ENCODE assay signal across 10 cellular contexts in the genomic region with DNA sequence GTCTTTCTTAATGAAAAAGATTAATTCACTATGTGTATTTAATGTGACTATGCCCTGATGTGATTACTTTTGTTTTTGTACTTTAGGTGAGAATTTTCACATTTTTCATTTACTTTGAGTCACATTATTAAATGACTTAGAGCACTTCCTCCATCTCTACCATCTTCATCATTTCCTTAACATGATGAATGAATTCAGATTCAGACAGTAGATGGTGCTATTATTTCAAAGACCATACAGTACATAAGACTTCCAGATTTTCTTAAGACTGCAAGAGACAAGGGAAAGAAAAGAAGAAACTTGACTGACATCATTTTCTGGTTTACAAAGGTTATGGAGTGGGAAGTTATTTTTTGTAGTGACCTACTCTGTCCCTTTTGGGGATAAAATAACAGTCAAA.
DNase-seq lines count a peak whose midpoint lies in the region; ATAC-seq and TF ChIP-seq lines count a peak whose summit lies in the region.
"Had no signal": no experiment of that assay in that cellular context is flagged by ENCODE, and none has a peak within 500 bp of the region (broad histone marks: within the 10 kb centered on the region; RNA-seq: fewer than 3 reads in every experiment).

No MANE protein-coding gene starts in this region.

- no peaks in the 10 kb centered on the region for H3F3A ChIP-seq in MM.1S (ENCODE audit: insufficient read depth, low read length)

- H3K36me3 ChIP-seq in MM.1S (replicated peaks; ENCODE audit: insufficient read depth, low read length) (no peaks in the 10 kb centered on the region), uterus (no peaks in the 10 kb centered on the region), brain microvascular endothelial cell (replicated peaks) (no peaks in the 10 kb centered on the region)

- no peak overlapping the region for H2AFZ ChIP-seq in MM.1S (ENCODE audit: low read length)

- no peak overlapping the region for H3K9ac ChIP-seq in MM.1S (ENCODE audit: low read length)

- H3K9me3 ChIP-seq in MM.1S (replicated peaks; ENCODE audit: insufficient read depth, low read length) (no peaks in the 10 kb centered on the region), uterus (no peaks in the 10 kb centered on the region)

- TF ChIP-seq CTCF in MM.1S (IDR thresholded peaks at IDR 0.05; ENCODE audit: low read length), result peak; percentile 45
- peak; percentile 73 for TF ChIP-seq CTCF in VCaP (conservative IDR thresholded peaks at IDR 0.05)
- TF ChIP-seq CTCF in uterus (IDR thresholded peaks at IDR 0.05), result peak in 1 of 4 experiments; percentile 10
- no peak for TF ChIP-seq CTCF in brain microvascular endothelial cell (IDR thresholded peaks at IDR 0.05; ENCODE audit: low read depth, low read length, missing control alignments)

- ATAC-seq in HG03439 (IDR thresholded peaks at IDR 0.05; ENCODE audit: unreplicated experiment), result no peak

- H3K27ac ChIP-seq in MM.1S (ENCODE audit: low read length), result no peak overlapping the region
- no peak overlapping the region for H3K27ac ChIP-seq in VCaP
- no peak overlapping the region for H3K27ac ChIP-seq in uterus
- H3K27ac ChIP-seq in brain microvascular endothelial cell, result no peak overlapping the region

- DNase-seq in G401 (ENCODE audit: low spot score) (peak; percentile 63), MM.1S (peak; percentile 52), left kidney (ENCODE audit: low read depth, low spot score) (peak; percentile 67), uterus (no peak), brain microvascular endothelial cell (no peak)
- no peak for DNase-seq in stimulated activated CD8-positive, alpha-beta memory T cell treated with anti-CD3 and anti-CD28 coated beads, Interleukin-4, amount 100 ng/mL, for 48 hours
- DNase-seq: activated B cell treated with CpG ODN at 0.5 μM for 24 hours; stimulated activated naive B cell treated with anti-CD40 and anti-IgM and Interleukin-4, amounts not matched to agents 10 μg/mL and 1 μg/mL and 100 μg/mL, for 72 hours had no signal

- H3K4me3 ChIP-seq in MM.1S (ENCODE audit: low read length) (no peak overlapping the region), uterus (no peak overlapping the region), brain microvascular endothelial cell (ENCODE audit: low read depth, low read length) (no peak overlapping the region)

- H3K79me2 ChIP-seq in MM.1S (ENCODE audit: low read length), result no peaks in the 10 kb centered on the region

- H3K4me2 ChIP-seq in MM.1S (ENCODE audit: low read depth, low read length), result no peak overlapping the region

- H4K20me1 ChIP-seq in MM.1S (ENCODE audit: insufficient read depth, low read length), result no peaks in the 10 kb centered on the region

- in situ Hi-C loops in G401 (cut with HindIII; ENCODE audit: low sequenced_read_pairs) (no loop called here), brain microvascular endothelial cell (cut with HindIII; ENCODE audit: low pct_ligation_motif_present, low sequenced_read_pairs) (no loop called here)

- no peak for TF ChIP-seq POLR2A in uterus (IDR thresholded peaks at IDR 0.05)

- H3K27me3 ChIP-seq in MM.1S (replicated peaks; ENCODE audit: insufficient read depth, low read length) (no peaks in the 10 kb centered on the region), uterus (no peaks in the 10 kb centered on the region), brain microvascular endothelial cell (replicated peaks) (no peaks in the 10 kb centered on the region)

- no peaks in the 10 kb centered on the region for H3K9me2 ChIP-seq in MM.1S (replicated peaks; ENCODE audit: insufficient read depth, low read length)

- intact Hi-C loops in uterus (cut with DNase I; ENCODE audit: low total_unique reads), result no loop called here

- H3K4me1 ChIP-seq in MM.1S (ENCODE audit: low read length) (no peaks in the 10 kb centered on the region), uterus (no peaks in the 10 kb centered on the region)

Comparison
In these comparisons a context has a peak if more than half of its experiments do, and no peak if none do; other contexts are left out.
1. DNase-seq: peak in G401 (single experiment), MM.1S (single experiment) and left kidney (single experiment); none in uterus (0 of 2), stimulated activated CD8-positive, alpha-beta memory T cell treated with anti-CD3 and anti-CD28 coated beads, Interleukin-4, amount 100 ng/mL, for 48 hours (single experiment) and brain microvascular endothelial cell (single experiment).